13 cellular contexts compared by ENCODE assay signal in the genomic region with DNA sequence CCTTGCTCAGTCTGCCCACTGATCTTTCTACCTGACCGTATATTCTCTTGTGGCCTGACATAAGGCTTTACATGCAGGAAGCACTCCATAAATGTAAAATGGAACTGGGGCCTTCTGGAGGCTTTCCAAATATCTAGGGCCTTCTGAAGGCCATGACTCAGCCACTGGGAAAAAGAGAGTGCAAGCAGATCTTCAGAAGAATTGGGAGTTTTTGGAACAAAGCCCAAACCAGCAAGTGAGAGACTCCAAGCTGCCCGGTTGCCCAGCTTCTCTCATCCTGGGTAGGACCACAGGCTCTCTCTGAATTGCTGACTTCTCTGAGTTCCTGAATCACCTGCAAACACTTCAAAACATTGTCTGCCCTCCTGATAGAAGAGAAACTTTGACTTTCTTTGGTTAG.
DNase-seq lines count a peak whose midpoint lies in the region; ATAC-seq, FAIRE-seq and TF ChIP-seq lines count a peak whose summit lies in the region.
"Had no signal": no experiment of that assay in that cellular context is flagged by ENCODE, and none has a peak within 500 bp of the region (broad histone marks: within the 10 kb centered on the region; RNA-seq: fewer than 3 reads in every experiment).

No MANE protein-coding gene starts in this region.

- peak; percentile 85 for DNase-seq in A172 (ENCODE audit: low spot score)
- peak; percentile 86 for DNase-seq in GM23248
- DNase-seq in SK-N-SH: no peak
- peak; percentile 84 for DNase-seq in fibroblast of the conjunctiva (ENCODE audit: low read depth)
- no peak for DNase-seq in iPS-NIHi11 (ENCODE audit: low spot score)
- DNase-seq in GM19239 (ENCODE audit: insufficient read length, low spot score): no peak
- DNase-seq in CD4-positive, alpha-beta T cell: no peak
- no peak for DNase-seq in 8988T
- DNase-seq: activated T-cell treated with anti-CD3 and anti-CD28 coated beads, Interleukin-2, amount 50 U/mL, for 24 hours; C1 segment of cervical spinal cord; heart right ventricle had no signal

- H3K27me3 ChIP-seq in GM23248 (replicated peaks; ENCODE audit: insufficient read depth) (no peaks in the 10 kb centered on the region), SK-N-SH (ENCODE audit: insufficient read depth) (no peaks in the 10 kb centered on the region)
- peaks cover 8% of the 10 kb centered on the region for H3K27me3 ChIP-seq in CD4-positive, alpha-beta T cell (ENCODE audit: control insufficient read depth, insufficient read depth, low read length)

- H3K4me2 ChIP-seq in GM23248 (ENCODE audit: unreplicated experiment) (no peak overlapping the region), SK-N-SH (no peak overlapping the region)
- H3K4me2 ChIP-seq: smooth muscle cell had no signal

- ATAC-seq in CD4-positive, alpha-beta T cell (ENCODE audit: poor library complexity): no peak

- H3K9me2 ChIP-seq in GM23248 (ENCODE audit: insufficient read depth) (no peaks in the 10 kb centered on the region), SK-N-SH (no peaks in the 10 kb centered on the region)

- H3K27ac Mint-ChIP-seq in CD4-positive, alpha-beta T cell: no peak overlapping the region
- H3K27ac Mint-ChIP-seq: activated T-cell treated with anti-CD3 and anti-CD28 coated beads, Interleukin-2, amount 50 U/mL, for 24 hours had no signal

- no peak overlapping the region for H3K4me3 Mint-ChIP-seq in CD4-positive, alpha-beta T cell
- H3K4me3 Mint-ChIP-seq: activated T-cell treated with anti-CD3 and anti-CD28 coated beads, Interleukin-2, amount 50 U/mL, for 24 hours had no signal

- whole genome bisulfite sequencing in GM23248 (ENCODE audit: low coverage in 1 of 2, low lambda C conversion rate in 2 of 2, missing lambda C conversion rate in 2 of 2), 2 experiments: 58 to 61% methylated on average over 2 of the region's 2 CpGs
- WGBS in SK-N-SH (ENCODE audit: low lambda C conversion rate): 6% methylated on average over 2 of the region's 2 CpGs

- H2AFZ ChIP-seq in GM23248 (no peak overlapping the region), SK-N-SH (ENCODE audit: low read depth) (no peak overlapping the region)

- H3K9ac ChIP-seq in GM23248 (no peak overlapping the region), SK-N-SH (no peak overlapping the region)

- CTCF ChIA-PET in SK-N-SH (lab: Yijun Ruan, JAX): interaction anchor here (2.1 to 4.8 kb wide), 3 partner anchors 14 to 838 kb away, joined by 5 to 34 read pairs (median 6); no protein-coding TSS in a partner anchor
- CTCF ChIA-PET in CD4-positive, alpha-beta T cell (lab: Charles Lee): no interaction called here

- H3K36me3 Mint-ChIP-seq in CD4-positive, alpha-beta T cell (ENCODE audit: low read depth): no peaks in the 10 kb centered on the region

- no peak for TF ChIP-seq RAD21 in SK-N-SH (IDR thresholded peaks at IDR 0.05; ENCODE audit: low read length)

- no peak overlapping the region for H3K4me3 ChIP-seq in GM23248
- no peak overlapping the region for H3K4me3 ChIP-seq in SK-N-SH (ENCODE audit: low read depth in 2 of 2, low read length in 1 of 2)
- H3K4me3 ChIP-seq: heart right ventricle, smooth muscle cell had no signal

- no peaks in the 10 kb centered on the region for H4K20me1 ChIP-seq in GM23248 (ENCODE audit: insufficient read depth)
- H4K20me1 ChIP-seq in SK-N-SH (ENCODE audit: insufficient read depth): no peaks in the 10 kb centered on the region

- H3K79me2 ChIP-seq in GM23248 (ENCODE audit: insufficient read depth) (no peaks in the 10 kb centered on the region), SK-N-SH (ENCODE audit: insufficient read depth) (no peaks in the 10 kb centered on the region)

- TF ChIP-seq EP300 in SK-N-SH (IDR thresholded peaks at IDR 0.05; ENCODE audit: borderline replicate concordance in 1 of 2, low read depth in 1 of 2, low read length in 1 of 2): no peak

- POLR2A ChIA-PET in SK-N-SH (lab: Yijun Ruan, JAX): no interaction called here
- POLR2A ChIA-PET in CD4-positive, alpha-beta T cell (lab: Charles Lee): no interaction called here

- peaks cover 15% of the 10 kb centered on the region for H3K27me3 Mint-ChIP-seq in CD4-positive, alpha-beta T cell

- intact Hi-C loops in CD4-positive, alpha-beta T cell (cut with DNase I, micrococcal nuclease): no loop called here

- no peak for TF ChIP-seq CTCF in SK-N-SH (IDR thresholded peaks at IDR 0.05)
- no peak for TF ChIP-seq CTCF in CD4-positive, alpha-beta T cell (IDR thresholded peaks at IDR 0.05)

- no peaks in the 10 kb centered on the region for H3K4me1 Mint-ChIP-seq in CD4-positive, alpha-beta T cell (ENCODE audit: low read depth)

- H3F3A ChIP-seq in GM23248 (ENCODE audit: insufficient read depth) (no peaks in the 10 kb centered on the region), SK-N-SH (replicated peaks; ENCODE audit: insufficient read depth) (no peaks in the 10 kb centered on the region)

- H3K4me1 ChIP-seq in GM23248 (ENCODE audit: insufficient read depth) (0 out of 2 replicates have a peak, but pooled peaks cover 6% of the 10 kb centered on the region), SK-N-SH (ENCODE audit: control insufficient read depth in 1 of 2, insufficient read depth in 2 of 2, low read depth in 1 of 2, low read length in 1 of 2) (peaks cover 0 to 2% of the 10 kb centered on the region in 2 experiments; a peak in 1 of 4 replicates)

- in situ Hi-C loops in GM23248 (cut with MboI): no loop called here

- H3K9me3 ChIP-seq in GM23248 (ENCODE audit: low read depth): no peaks in the 10 kb centered on the region
- H3K9me3 ChIP-seq in SK-N-SH: no peaks in the 10 kb centered on the region
- H3K9me3 ChIP-seq in CD4-positive, alpha-beta T cell (ENCODE audit: control insufficient read depth, low read length): no peaks in the 10 kb centered on the region
- H3K9me3 ChIP-seq: heart right ventricle had no signal

- no peaks in the 10 kb centered on the region for H3K36me3 ChIP-seq in GM23248 (ENCODE audit: low read depth)
- no peaks in the 10 kb centered on the region for H3K36me3 ChIP-seq in SK-N-SH (replicated peaks in 1 of 2; ENCODE audit: control insufficient read depth in 1 of 2, insufficient read depth in 2 of 2, low read length in 1 of 2)
- H3K36me3 ChIP-seq: heart right ventricle had no signal

- H3K27ac ChIP-seq in GM23248: no peak overlapping the region
- H3K27ac ChIP-seq in SK-N-SH (ENCODE audit: low read depth in 2 of 2, low read length in 1 of 2): no peak overlapping the region
- no peak overlapping the region for H3K27ac ChIP-seq in CD4-positive, alpha-beta T cell (ENCODE audit: low read depth, low read length)
- H3K27ac ChIP-seq: heart right ventricle had no signal

- no peaks in the 10 kb centered on the region for H3K9me3 Mint-ChIP-seq in CD4-positive, alpha-beta T cell
- H3K9me3 Mint-ChIP-seq: activated T-cell treated with anti-CD3 and anti-CD28 coated beads, Interleukin-2, amount 50 U/mL, for 24 hours had no signal

- FAIRE-seq in GM19239 (lab: Jason Lieb, UNC): no peak
- FAIRE-seq: TTC549 had no signal

TF ChIP-seq in SK-N-SH, 30 proteins besides CTCF, POLR2A, EP300 and RAD21:
- TF ChIP-seq YY1 (IDR thresholded peaks at IDR 0.05; ENCODE audit: low read depth) (peak; percentile 28; the same call in 1 of the 2 replicates), JUND (IDR thresholded peaks at IDR 0.05) (peak; percentile 59; the same call in 1 of the 2 replicates), NFIC (IDR thresholded peaks at IDR 0.05; ENCODE audit: borderline replicate concordance) (peak; percentile 94), MEF2A (IDR thresholded peaks at IDR 0.05; ENCODE audit: borderline replicate concordance, low read depth) (no peak), TCF12 (IDR thresholded peaks at IDR 0.05) (peak; percentile 57), FOSL2 (IDR thresholded peaks at IDR 0.05; ENCODE audit: borderline replicate concordance, low read depth) (peak; percentile 72), NRF1 (IDR thresholded peaks at IDR 0.05; ENCODE audit: low read depth, low read length) (no peak), CHD2 (IDR thresholded peaks at IDR 0.05; ENCODE audit: low read length, partially characterized antibody) (no peak)
- TF ChIP-seq, protein P1, sequence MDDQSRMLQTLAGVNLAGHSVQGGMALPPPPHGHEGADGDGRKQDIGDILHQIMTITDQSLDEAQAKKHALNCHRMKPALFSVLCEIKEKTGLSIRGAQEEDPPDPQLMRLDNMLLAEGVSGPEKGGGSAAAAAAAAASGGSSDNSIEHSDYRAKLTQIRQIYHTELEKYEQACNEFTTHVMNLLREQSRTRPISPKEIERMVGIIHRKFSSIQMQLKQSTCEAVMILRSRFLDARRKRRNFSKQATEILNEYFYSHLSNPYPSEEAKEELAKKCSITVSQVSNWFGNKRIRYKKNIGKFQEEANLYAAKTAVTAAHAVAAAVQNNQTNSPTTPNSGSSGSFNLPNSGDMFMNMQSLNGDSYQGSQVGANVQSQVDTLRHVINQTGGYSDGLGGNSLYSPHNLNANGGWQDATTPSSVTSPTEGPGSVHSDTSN (IDR thresholded peaks at IDR 0.05): peak; percentile 14; the same call in 1 of the 2 replicates

Comparison
In these comparisons a context has a peak if more than half of its experiments do, and no peak if none do; other contexts are left out.
1. DNase-seq: peak in A172 (single experiment), GM23248 (single experiment) and fibroblast of the conjunctiva (single experiment); none in SK-N-SH (single experiment), iPS-NIHi11 (single experiment), GM19239 (single experiment), CD4-positive, alpha-beta T cell (0 of 10) and 8988T (single experiment).